In genomic region chr1:78359666-78360065, GRCh38 we compare ENCODE assay signal across 34 cellular contexts.
"Had no signal": no experiment of that assay in that cellular context is flagged by ENCODE, and none has a peak within 500 bp of the region (broad histone marks: within the 10 kb centered on the region; RNA-seq: fewer than 3 reads in every experiment).

No MANE protein-coding gene starts in this region.

- H3K27ac Mint-ChIP-seq: activated B cell treated with CpG ODN at 0.5 μM for 24 hours; activated CD4-positive, alpha-beta memory T cell treated with anti-CD3 and anti-CD28 coated beads, Interleukin-2, amount 10 ng/mL, durations not matched to agents 7 days and 5 days; activated naive CD8-positive, alpha-beta T cell treated with anti-CD3 and anti-CD28 coated beads for 36 hours; activated T-cell treated with anti-CD3 and anti-CD28 coated beads, Interleukin-2, amount 50 U/mL, for 72 hours; activated T-helper 17 cell treated with anti-CD3 and anti-CD28 coated beads, Interleukin-2, amount 50 U/mL, for 72 hours had no signal

- H3K36me3 Mint-ChIP-seq: activated naive CD8-positive, alpha-beta T cell treated with anti-CD3 and anti-CD28 coated beads for 36 hours had no signal

- H3K27me3 ChIP-seq: brain microvascular endothelial cell had no signal

- H3K27me3 Mint-ChIP-seq: activated B cell treated with CpG ODN at 0.5 μM for 24 hours; activated CD4-positive, alpha-beta memory T cell treated with anti-CD3 and anti-CD28 coated beads, Interleukin-2, amount 10 ng/mL, durations not matched to agents 7 days and 5 days had no signal

- H3K4me1 Mint-ChIP-seq: activated B cell treated with CpG ODN at 0.5 μM for 24 hours; activated CD4-positive, alpha-beta memory T cell treated with anti-CD3 and anti-CD28 coated beads, Interleukin-2, amount 10 ng/mL, durations not matched to agents 7 days and 5 days; activated naive CD8-positive, alpha-beta T cell treated with anti-CD3 and anti-CD28 coated beads for 36 hours; activated T-helper 17 cell treated with anti-CD3 and anti-CD28 coated beads, Interleukin-2, amount 50 U/mL, for 72 hours had no signal

- H3K4me3 Mint-ChIP-seq: activated B cell treated with CpG ODN at 0.5 μM for 24 hours; activated CD4-positive, alpha-beta memory T cell treated with anti-CD3 and anti-CD28 coated beads, Interleukin-2, amount 10 ng/mL, durations not matched to agents 7 days and 5 days; activated naive CD8-positive, alpha-beta T cell treated with anti-CD3 and anti-CD28 coated beads for 36 hours; activated T-cell treated with anti-CD3 and anti-CD28 coated beads, Interleukin-2, amount 50 U/mL, for 72 hours; activated T-helper 17 cell treated with anti-CD3 and anti-CD28 coated beads, Interleukin-2, amount 50 U/mL, for 72 hours had no signal

- H3K9me3 Mint-ChIP-seq: activated B cell treated with CpG ODN at 0.5 μM for 24 hours; activated CD4-positive, alpha-beta memory T cell treated with anti-CD3 and anti-CD28 coated beads, Interleukin-2, amount 10 ng/mL, durations not matched to agents 7 days and 5 days; activated naive CD8-positive, alpha-beta T cell treated with anti-CD3 and anti-CD28 coated beads for 36 hours; activated T-cell treated with anti-CD3 and anti-CD28 coated beads, Interleukin-2, amount 50 U/mL, for 72 hours; activated T-helper 17 cell treated with anti-CD3 and anti-CD28 coated beads, Interleukin-2, amount 50 U/mL, for 72 hours had no signal

- H3K4me3 ChIP-seq: K562 had no signal

- DNase-seq: activated B cell treated with CpG ODN at 0.5 μM for 24 hours; activated CD4-positive, alpha-beta memory T cell treated with anti-CD3 and anti-CD28 coated beads, Interleukin-2, amount 10 ng/mL, durations not matched to agents 7 days and 5 days; activated CD4-positive, alpha-beta T cell treated with anti-CD3 and anti-CD28 coated beads for 4 hours; activated CD4-positive, CD25-positive, alpha-beta regulatory T cell treated with anti-CD3 and anti-CD28 coated beads, Interleukin-2, amount 50 U/mL, for 72 hours; activated CD8-positive, alpha-beta memory T cell treated with anti-CD3 and anti-CD28 coated beads for 24 hours; activated effector memory CD4-positive, alpha-beta T cell treated with anti-CD3 and anti-CD28 coated beads, Interleukin-2, amount 50 U/mL, for 16 hours; activated naive CD4-positive, alpha-beta T cell; activated naive CD4-positive, alpha-beta T cell treated with anti-CD3 and anti-CD28 coated beads, Interleukin-2, amount 50 U/mL, for 16 hours; activated naive CD8-positive, alpha-beta T cell treated with anti-CD3 and anti-CD28 coated beads for 36 hours; activated T-cell treated with anti-CD3 and anti-CD28 coated beads, Interleukin-2, amount 50 U/mL, for 1 hour; activated T-cell treated with anti-CD3 and anti-CD28 coated beads, Interleukin-2, amount 50 U/mL, for 72 hours; amniotic stem cell; aorta; brain microvascular endothelial cell; central memory CD4-positive, alpha-beta T cell; Karpas-422; NCI-H1048; NCI-H1105 treated with DMSO at 0.1 percent for 48 hours; NCI-H1436; NCI-H1694; NCI-H1930; NCI-H2081 treated with DMSO at 0.1 percent for 48 hours; NCI-H2171; NCI-H510A treated with DMSO at 0.1 percent for 48 hours; NCI-H526 treated with DMSO at 0.1 percent for 48 hours; NCI-H82; Right ventricle myocardium superior; SW 1271; T-helper 1 cell; T-helper 2 cell; T-helper 9 cell had no signal

- ATAC-seq: activated T-cell treated with anti-CD3 and anti-CD28 coated beads, Interleukin-2, amount 50 U/mL, for 72 hours; activated T-helper 17 cell treated with anti-CD3 and anti-CD28 coated beads, Interleukin-2, amount 50 U/mL, for 72 hours; K562 had no signal

- H3K27ac ChIP-seq: brain microvascular endothelial cell, VCaP had no signal

- H3K36me3 ChIP-seq: brain microvascular endothelial cell had no signal
